Comparison of ENCODE assay signal across 1 cellular context in the genomic region with DNA sequence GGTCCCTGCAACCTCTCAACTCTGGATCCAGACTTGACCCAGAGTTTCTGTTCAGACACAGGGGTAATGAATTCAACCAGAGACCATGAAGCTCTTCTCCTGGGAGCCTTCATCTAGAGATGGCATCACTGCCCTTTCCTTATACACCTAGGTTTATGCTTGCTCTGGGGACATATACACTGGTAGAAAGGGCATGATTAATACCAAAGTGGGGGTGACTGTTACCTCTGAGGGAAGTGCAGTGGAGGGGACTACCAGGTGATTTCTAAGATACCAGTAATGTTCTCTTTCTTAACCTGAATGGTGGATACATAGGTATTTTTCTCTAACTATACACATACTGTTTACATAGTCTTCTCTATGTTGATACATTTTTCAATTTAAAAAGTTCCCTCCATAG.
TF ChIP-seq lines count a peak whose summit lies in the region.

No MANE protein-coding gene starts in this region.

TF ChIP-seq in K562, 482 proteins besides CTCF, POLR2A, EP300 and RAD21:
- TF ChIP-seq CGGBP1 (CRISPR knock-in tag; IDR thresholded peaks at IDR 0.05) (no peak), ZBTB2 (IDR thresholded peaks at IDR 0.05) (no peak), LCOR (CRISPR knock-in tag; IDR thresholded peaks at IDR 0.05) (no peak), PCBP2 (IDR thresholded peaks at IDR 0.05; ENCODE audit: low read depth, low read length, poor library complexity, severe bottlenecking) (no peak), MAFF (IDR thresholded peaks at IDR 0.05; ENCODE audit: low read length) (no peak), CHD1 (IDR thresholded peaks at IDR 0.05; ENCODE audit: low read length) (no peak)
TF ChIP-seq in K562: peak in this region for 0.
